Comparison of ENCODE assay signal across 10 cellular contexts in genomic region chr13:33109801-33110200, GRCh38.
DNase-seq lines count a peak whose midpoint lies in the region; ATAC-seq and TF ChIP-seq lines count a peak whose summit lies in the region.
"Had no signal": no experiment of that assay in that cellular context is flagged by ENCODE, and none has a peak within 500 bp of the region (broad histone marks: within the 10 kb centered on the region; RNA-seq: fewer than 3 reads in every experiment).

No MANE protein-coding gene starts in this region.

- H3K4me3 ChIP-seq in cardiac fibroblast (replicated peaks in 1 of 2; ENCODE audit: low read depth in 2 of 2, low read length in 2 of 2) (no peak overlapping the region), retinal pigment epithelial cell (ENCODE audit: low read length) (no peak overlapping the region)

- peak; percentile 56 for ATAC-seq in HG02798 (IDR thresholded peaks at IDR 0.05; ENCODE audit: poor library complexity, unreplicated experiment)
- no peak for ATAC-seq in HG03354 (IDR thresholded peaks at IDR 0.05; ENCODE audit: poor library complexity, severe bottlenecking, unreplicated experiment)
- no peak for ATAC-seq in HG02759 (IDR thresholded peaks at IDR 0.05; ENCODE audit: unreplicated experiment)
- ATAC-seq: stimulated activated naive CD8-positive, alpha-beta T cell treated with anti-CD3 and anti-CD28 coated beads, Interleukin-15, amount 100 ng/mL, for 72 hours had no signal

- in situ Hi-C loops in G401 (cut with HindIII; ENCODE audit: low sequenced_read_pairs): no loop called here

- TF ChIP-seq CTCF in GM12873 (IDR thresholded peaks at IDR 0.05; ENCODE audit: insufficient read depth, low read depth, low read length, missing control alignments) (peak; percentile 73), cardiac fibroblast (IDR thresholded peaks at IDR 0.05; ENCODE audit: low read depth, low read length) (peak; percentile 40), retinal pigment epithelial cell (conservative IDR thresholded peaks at IDR 0.05; ENCODE audit: low read depth, low read length) (peak; percentile 34)

- DNase-seq in cardiac fibroblast (ENCODE audit: low read depth in 2 of 2): no peak
- no peak for DNase-seq in retinal pigment epithelial cell (ENCODE audit: low read depth)
- no peak for DNase-seq in G401 (ENCODE audit: low spot score)
- no peak for DNase-seq in AG20443 (ENCODE audit: low spot score)
- DNase-seq: NCI-H1436 treated with DMSO at 0.1 percent for 48 hours; stimulated activated naive CD8-positive, alpha-beta T cell treated with anti-CD3 and anti-CD28 coated beads, Interleukin-15, amount 100 ng/mL, for 72 hours had no signal
